1 cellular context compared by ENCODE assay signal in genomic region chr7:5598261-5598761, GRCh38.
A peak's percentile ranks its signal among the peaks of the same experiment; 100 is the strongest.
TF ChIP-seq lines count a peak whose summit lies in the region.

No MANE protein-coding gene starts in this region.

TF ChIP-seq in HepG2, 621 proteins besides CTCF, POLR2A, EP300 and RAD21:
- peak; percentile 12 for TF ChIP-seq HNRNPLL (IDR thresholded peaks at IDR 0.05; ENCODE audit: low read depth, low read length, poor library complexity, severe bottlenecking)
- TF ChIP-seq NCOA5 (CRISPR knock-in tag; IDR thresholded peaks at IDR 0.05) = no peak
TF ChIP-seq in HepG2: peak in this region for 1.
